ENCODE assay signal across 8 cellular contexts in the genomic region with DNA sequence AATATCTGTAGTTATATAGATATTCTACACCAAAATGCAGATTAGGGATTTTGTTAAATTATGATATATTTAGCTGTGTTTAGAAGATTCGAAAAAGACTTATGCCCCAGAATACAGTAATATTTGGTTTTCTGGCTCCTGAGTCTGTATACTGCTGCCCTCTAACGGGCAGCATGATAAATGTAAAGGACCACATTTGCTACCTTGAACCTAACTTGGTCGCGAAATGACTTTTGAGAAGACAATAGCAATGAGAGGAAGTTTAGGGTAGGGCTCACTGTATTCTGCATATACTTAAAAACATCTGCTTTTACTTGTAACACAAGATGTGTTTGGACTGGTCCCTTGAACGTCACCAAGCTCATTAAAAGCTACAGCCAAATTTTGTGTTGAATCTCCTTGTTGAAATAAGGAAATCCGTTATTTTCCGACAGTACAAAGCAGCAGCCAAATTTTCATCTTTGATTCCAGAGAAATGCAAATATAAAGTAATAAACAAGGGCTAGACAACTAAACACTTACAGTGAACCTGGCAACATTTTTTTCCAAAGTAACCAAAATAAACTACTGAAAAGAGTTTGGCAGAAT.
A peak's percentile ranks its signal among the peaks of the same experiment; 100 is the strongest.
DNase-seq lines count a peak whose midpoint lies in the region; ATAC-seq, FAIRE-seq and TF ChIP-seq lines count a peak whose summit lies in the region.

No MANE protein-coding gene starts in this region.

- H3K4me1 Mint-ChIP-seq in natural killer cell: no peaks in the 10 kb centered on the region
- H3K4me1 Mint-ChIP-seq in natural killer cell treated with Interleukin-12 subunit alpha and Interleukin-12 subunit beta and Interleukin-15 and Interleukin-18, amount 100 ng/mL, for 72 hours (ENCODE audit: low read depth in 2 of 2): no peaks in the 10 kb centered on the region

- no peaks in the 10 kb centered on the region for H3K36me3 Mint-ChIP-seq in natural killer cell
- H3K36me3 Mint-ChIP-seq in natural killer cell treated with Interleukin-12 subunit alpha and Interleukin-12 subunit beta and Interleukin-15 and Interleukin-18, amount 100 ng/mL, for 72 hours: no peaks in the 10 kb centered on the region

- no peak overlapping the region for H3K4me3 Mint-ChIP-seq in natural killer cell
- H3K4me3 Mint-ChIP-seq in natural killer cell treated with Interleukin-12 subunit alpha and Interleukin-12 subunit beta and Interleukin-15 and Interleukin-18, amount 100 ng/mL, for 72 hours: no peak overlapping the region

- in situ Hi-C loops in SK-MEL-5 (cut with HindIII; ENCODE audit: low pct_unique_long_range_greater_than_20kb, low sequenced_read_pairs): no loop called here

- H3K9me3 Mint-ChIP-seq in natural killer cell: no peaks in the 10 kb centered on the region
- H3K9me3 Mint-ChIP-seq in natural killer cell treated with Interleukin-12 subunit alpha and Interleukin-12 subunit beta and Interleukin-15 and Interleukin-18, amount 100 ng/mL, for 72 hours: no peaks in the 10 kb centered on the region

- FAIRE-seq in endometrium (lab: Jason Lieb, UNC): peak; percentile 85

- TF ChIP-seq CTCF in natural killer cell (IDR thresholded peaks at IDR 0.05): peak; percentile 41

- peak in 1 of 3 donors; percentile 43 for ATAC-seq in natural killer cell
- no peak for ATAC-seq in natural killer cell treated with Interleukin-12 subunit alpha and Interleukin-12 subunit beta and Interleukin-15 and Interleukin-18, amount 100 ng/mL, for 72 hours

- no peak overlapping the region for H3K27ac Mint-ChIP-seq in natural killer cell
- H3K27ac Mint-ChIP-seq in natural killer cell treated with Interleukin-12 subunit alpha and Interleukin-12 subunit beta and Interleukin-15 and Interleukin-18, amount 100 ng/mL, for 72 hours: no peak overlapping the region

- H3K27me3 Mint-ChIP-seq in natural killer cell (ENCODE audit: low read depth in 2 of 2): no peaks in the 10 kb centered on the region
- H3K27me3 Mint-ChIP-seq in natural killer cell treated with Interleukin-12 subunit alpha and Interleukin-12 subunit beta and Interleukin-15 and Interleukin-18, amount 100 ng/mL, for 72 hours: no peaks in the 10 kb centered on the region

- no peak for DNase-seq in natural killer cell
- no peak for DNase-seq in natural killer cell treated with Interleukin-12 subunit alpha and Interleukin-12 subunit beta and Interleukin-15 and Interleukin-18, amount 100 ng/mL, for 72 hours (ENCODE audit: low spot score)
- peak; percentile 43 for DNase-seq in HT1080 (ENCODE audit: low read depth)
- peak; percentile 68 for DNase-seq in SK-MEL-5 (ENCODE audit: low read depth, low spot score)
- peak; percentile 10 for DNase-seq in midbrain (lab: John Stamatoyannopoulos, UW)
- no peak for DNase-seq in NCI-H1436 (lab: John Stamatoyannopoulos, UW)
- DNase-seq in NK-92 treated with Interleukin-12 subunit alpha and Interleukin-12 subunit beta, amount 100 ng/mL, for 24 hours (lab: John Stamatoyannopoulos, UW): no peak

- intact Hi-C loops in natural killer cell (cut with micrococcal nuclease): loop anchor here (5.0 kb wide), 1 partner anchor 334 kb away; the partner anchor contains the start of gene ADM

Comparison
In these comparisons a context has a peak if more than half of its experiments do, and no peak if none do; other contexts are left out.
1. DNase-seq: peak in HT1080 (single experiment), SK-MEL-5 (single experiment) and midbrain (single experiment); none in natural killer cell (single experiment), natural killer cell treated with Interleukin-12 subunit alpha and Interleukin-12 subunit beta and Interleukin-15 and Interleukin-18, amount 100 ng/mL, for 72 hours (single experiment), NCI-H1436 (single experiment) and NK-92 treated with Interleukin-12 subunit alpha and Interleukin-12 subunit beta, amount 100 ng/mL, for 24 hours (single experiment).